In genomic region chr3:4748701-4749378, GRCh38 we compare ENCODE assay signal across 12 cellular contexts.
A peak's percentile ranks its signal among the peaks of the same experiment; 100 is the strongest.
DNase-seq lines count a peak whose midpoint lies in the region; ATAC-seq and TF ChIP-seq lines count a peak whose summit lies in the region.
"Had no signal": no experiment of that assay in that cellular context is flagged by ENCODE, and none has a peak within 500 bp of the region (broad histone marks: within the 10 kb centered on the region; RNA-seq: fewer than 3 reads in every experiment).

No MANE protein-coding gene starts in this region.

- DNase-seq in CD14-positive monocyte (ENCODE audit: low spot score) (no peak), inferior parietal cortex (ENCODE audit: extremely low spot score) (peak; percentile 61), NCI-H2196 treated with DMSO at 0.1 percent for 48 hours (lab: John Stamatoyannopoulos, UW; ENCODE audit: unreplicated experiment) (no peak), NCI-H524 (lab: John Stamatoyannopoulos, UW) (no peak)
- DNase-seq in T-helper 2 cell treated with Interferon-gamma antibody and Interleukin-4, amounts not matched to agents 5 μg/mL and 100 μg/mL, for 36 hours (ENCODE audit: low spot score): no peak
- no peak for DNase-seq in activated CD4-positive, alpha-beta T cell treated with anti-CD3 and anti-CD28 coated beads, Interleukin-2, amount 10 ng/mL, durations not matched to agents 7 days and 5 days
- DNase-seq: foreskin melanocyte, GDM1, NCI-H524 treated with DMSO at 0.1 percent for 48 hours had no signal

- peaks cover 25 to 35% of the 10 kb centered on the region in 2 donors for H3K36me3 Mint-ChIP-seq in CD14-positive monocyte
- peaks cover 33% of the 10 kb centered on the region for H3K36me3 Mint-ChIP-seq in T-helper 2 cell treated with Interferon-gamma antibody and Interleukin-4, amounts not matched to agents 5 μg/mL and 100 μg/mL, for 36 hours (ENCODE audit: low read depth)
- peaks cover 65% of the 10 kb centered on the region for H3K36me3 Mint-ChIP-seq in activated CD4-positive, alpha-beta T cell treated with anti-CD3 and anti-CD28 coated beads, Interleukin-2, amount 10 ng/mL, durations not matched to agents 7 days and 5 days (ENCODE audit: low read depth)

- peak overlapping the region; percentile 73 to 81 for H3K4me3 Mint-ChIP-seq in CD14-positive monocyte
- H3K4me3 Mint-ChIP-seq in T-helper 2 cell treated with Interferon-gamma antibody and Interleukin-4, amounts not matched to agents 5 μg/mL and 100 μg/mL, for 36 hours: no peak overlapping the region
- H3K4me3 Mint-ChIP-seq in activated CD4-positive, alpha-beta T cell treated with anti-CD3 and anti-CD28 coated beads, Interleukin-2, amount 10 ng/mL, durations not matched to agents 7 days and 5 days: no peak overlapping the region
- H3K4me3 Mint-ChIP-seq: T-cell had no signal

- H3K27me3 Mint-ChIP-seq in CD14-positive monocyte (ENCODE audit: low read depth in 3 of 3): peaks cover 0 to 3% (median 3%) of the 10 kb centered on the region in 3 donors
- no peaks in the 10 kb centered on the region for H3K27me3 Mint-ChIP-seq in T-helper 2 cell treated with Interferon-gamma antibody and Interleukin-4, amounts not matched to agents 5 μg/mL and 100 μg/mL, for 36 hours (ENCODE audit: low read depth)
- no peaks in the 10 kb centered on the region for H3K27me3 Mint-ChIP-seq in activated CD4-positive, alpha-beta T cell treated with anti-CD3 and anti-CD28 coated beads, Interleukin-2, amount 10 ng/mL, durations not matched to agents 7 days and 5 days
- H3K27me3 Mint-ChIP-seq: T-cell had no signal

- H3K27ac Mint-ChIP-seq in CD14-positive monocyte: peak overlapping the region in 6 of 7 donors; percentile 37 to 86 (median 65)
- H3K27ac Mint-ChIP-seq in T-helper 2 cell treated with Interferon-gamma antibody and Interleukin-4, amounts not matched to agents 5 μg/mL and 100 μg/mL, for 36 hours: no peak overlapping the region
- no peak overlapping the region for H3K27ac Mint-ChIP-seq in activated CD4-positive, alpha-beta T cell treated with anti-CD3 and anti-CD28 coated beads, Interleukin-2, amount 10 ng/mL, durations not matched to agents 7 days and 5 days

- no peaks in the 10 kb centered on the region for H3K9me3 Mint-ChIP-seq in CD14-positive monocyte
- H3K9me3 Mint-ChIP-seq in T-helper 2 cell treated with Interferon-gamma antibody and Interleukin-4, amounts not matched to agents 5 μg/mL and 100 μg/mL, for 36 hours: peaks cover 4% of the 10 kb centered on the region
- peaks cover 3% of the 10 kb centered on the region for H3K9me3 Mint-ChIP-seq in activated CD4-positive, alpha-beta T cell treated with anti-CD3 and anti-CD28 coated beads, Interleukin-2, amount 10 ng/mL, durations not matched to agents 7 days and 5 days
- H3K9me3 Mint-ChIP-seq: T-cell had no signal

- intact Hi-C loops in CD14-positive monocyte (cut with micrococcal nuclease): no loop called here

- no peak for TF ChIP-seq CTCF in CD14-positive monocyte (IDR thresholded peaks at IDR 0.05)

- H3K4me1 Mint-ChIP-seq in CD14-positive monocyte: peaks cover 61% of the 10 kb centered on the region
- H3K4me1 Mint-ChIP-seq in T-helper 2 cell treated with Interferon-gamma antibody and Interleukin-4, amounts not matched to agents 5 μg/mL and 100 μg/mL, for 36 hours (ENCODE audit: low read depth): peaks cover 34% of the 10 kb centered on the region
- H3K4me1 Mint-ChIP-seq in activated CD4-positive, alpha-beta T cell treated with anti-CD3 and anti-CD28 coated beads, Interleukin-2, amount 10 ng/mL, durations not matched to agents 7 days and 5 days: peaks cover 53% of the 10 kb centered on the region

- CTCF ChIA-PET in activated CD4-positive, alpha-beta T cell treated with anti-CD3 and anti-CD28 coated beads, Interleukin-2, amount 10 ng/mL, durations not matched to agents 7 days and 5 days (lab: Charles Lee): interaction anchor here (0.6 to 2.0 kb wide), 9 partner anchors 8 to 278 kb away, joined by 3 to 11 read pairs (median 5); no protein-coding TSS in a partner anchor

- peak; percentile 24 for ATAC-seq in GM19463 (IDR thresholded peaks at IDR 0.05; ENCODE audit: unreplicated experiment)
- ATAC-seq in HG03457 (IDR thresholded peaks at IDR 0.05; ENCODE audit: unreplicated experiment): peak; percentile 30

- POLR2A ChIA-PET in activated CD4-positive, alpha-beta T cell treated with anti-CD3 and anti-CD28 coated beads, Interleukin-2, amount 10 ng/mL, durations not matched to agents 7 days and 5 days (lab: Charles Lee): no interaction called here

Comparison
In these comparisons a context has a peak if more than half of its experiments do, and no peak if none do; other contexts are left out.
1. H3K27ac Mint-ChIP-seq: peak in CD14-positive monocyte (6 of 7); none in T-helper 2 cell treated with Interferon-gamma antibody and Interleukin-4, amounts not matched to agents 5 μg/mL and 100 μg/mL, for 36 hours (single experiment) and activated CD4-positive, alpha-beta T cell treated with anti-CD3 and anti-CD28 coated beads, Interleukin-2, amount 10 ng/mL, durations not matched to agents 7 days and 5 days (single experiment).
2. H3K4me3 Mint-ChIP-seq: peak in CD14-positive monocyte (2 of 2); none in T-helper 2 cell treated with Interferon-gamma antibody and Interleukin-4, amounts not matched to agents 5 μg/mL and 100 μg/mL, for 36 hours (single experiment) and activated CD4-positive, alpha-beta T cell treated with anti-CD3 and anti-CD28 coated beads, Interleukin-2, amount 10 ng/mL, durations not matched to agents 7 days and 5 days (single experiment).